15 cellular contexts compared by ENCODE assay signal in the genomic region with DNA sequence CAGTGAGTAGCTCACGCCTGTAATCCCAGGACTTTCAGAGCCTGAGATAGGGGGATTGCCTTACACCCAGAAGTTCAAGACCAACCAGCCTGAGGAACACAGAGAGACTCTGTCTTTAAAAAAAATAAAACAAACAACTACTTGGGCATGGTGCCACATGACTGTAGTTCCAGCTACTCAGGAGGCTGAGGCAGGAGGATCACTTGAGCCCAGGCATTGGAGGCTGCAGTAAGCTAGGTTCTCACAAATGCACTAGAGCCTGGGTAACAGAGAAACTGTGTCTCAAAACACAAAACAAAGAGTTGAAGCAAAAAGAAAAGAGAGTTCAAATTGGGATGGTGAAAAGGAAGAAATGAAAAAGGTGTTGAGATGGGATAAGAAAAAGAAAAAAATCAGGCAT.
DNase-seq lines count a peak whose midpoint lies in the region; ATAC-seq and TF ChIP-seq lines count a peak whose summit lies in the region.
"Had no signal": no experiment of that assay in that cellular context is flagged by ENCODE, and none has a peak within 500 bp of the region (broad histone marks: within the 10 kb centered on the region; RNA-seq: fewer than 3 reads in every experiment).

No MANE protein-coding gene starts in this region.

- peak overlapping the region; percentile 30 for H3K27ac Mint-ChIP-seq in activated naive CD4-positive, alpha-beta T cell treated with anti-CD3 and anti-CD28 coated beads, Interleukin-2, amount 50 U/mL, for 24 hours
- peak overlapping the region; percentile 50 for H3K27ac Mint-ChIP-seq in stimulated activated naive CD8-positive, alpha-beta T cell treated with anti-CD3 and anti-CD28 coated beads, Interleukin-15, Interleukin-2, amounts not matched to agents 100 ng/mL and 50 ng/mL, for 24 hours
- H3K27ac Mint-ChIP-seq in nephron progenitor cell, result peak overlapping the region; percentile 1
- no peak overlapping the region for H3K27ac Mint-ChIP-seq in stimulated activated effector memory CD8-positive, alpha-beta T cell treated with anti-CD3 and anti-CD28 coated beads, Interleukin-12 subunit alpha, Interleukin-12 subunit beta, amount 100 ng/mL, for 72 hours
- H3K27ac Mint-ChIP-seq: B cell; CD4-positive, alpha-beta T cell; GM23338 had no signal

- TF ChIP-seq CTCF in nephron progenitor cell (IDR thresholded peaks at IDR 0.05), result no peak

- H3K27me3 Mint-ChIP-seq in activated naive CD4-positive, alpha-beta T cell treated with anti-CD3 and anti-CD28 coated beads, Interleukin-2, amount 50 U/mL, for 24 hours, result no peaks in the 10 kb centered on the region
- H3K27me3 Mint-ChIP-seq in stimulated activated naive CD8-positive, alpha-beta T cell treated with anti-CD3 and anti-CD28 coated beads, Interleukin-15, Interleukin-2, amounts not matched to agents 100 ng/mL and 50 ng/mL, for 24 hours, result no peaks in the 10 kb centered on the region
- H3K27me3 Mint-ChIP-seq in nephron progenitor cell (ENCODE audit: low read depth, poor library complexity), result no peaks in the 10 kb centered on the region
- H3K27me3 Mint-ChIP-seq: B cell; CD4-positive, alpha-beta T cell had no signal

- peaks cover 62% of the 10 kb centered on the region for H3K4me1 Mint-ChIP-seq in activated naive CD4-positive, alpha-beta T cell treated with anti-CD3 and anti-CD28 coated beads, Interleukin-2, amount 50 U/mL, for 24 hours
- peaks cover 39% of the 10 kb centered on the region for H3K4me1 Mint-ChIP-seq in stimulated activated naive CD8-positive, alpha-beta T cell treated with anti-CD3 and anti-CD28 coated beads, Interleukin-15, Interleukin-2, amounts not matched to agents 100 ng/mL and 50 ng/mL, for 24 hours (ENCODE audit: low read depth)
- no peaks in the 10 kb centered on the region for H3K4me1 Mint-ChIP-seq in nephron progenitor cell
- peaks cover 31% of the 10 kb centered on the region for H3K4me1 Mint-ChIP-seq in stimulated activated effector memory CD8-positive, alpha-beta T cell treated with anti-CD3 and anti-CD28 coated beads, Interleukin-12 subunit alpha, Interleukin-12 subunit beta, amount 100 ng/mL, for 72 hours

- H3K9me3 Mint-ChIP-seq in activated naive CD4-positive, alpha-beta T cell treated with anti-CD3 and anti-CD28 coated beads, Interleukin-2, amount 50 U/mL, for 24 hours, result no peaks in the 10 kb centered on the region
- no peaks in the 10 kb centered on the region for H3K9me3 Mint-ChIP-seq in stimulated activated naive CD8-positive, alpha-beta T cell treated with anti-CD3 and anti-CD28 coated beads, Interleukin-15, Interleukin-2, amounts not matched to agents 100 ng/mL and 50 ng/mL, for 24 hours
- H3K9me3 Mint-ChIP-seq in nephron progenitor cell, result no peaks in the 10 kb centered on the region
- H3K9me3 Mint-ChIP-seq in stimulated activated effector memory CD8-positive, alpha-beta T cell treated with anti-CD3 and anti-CD28 coated beads, Interleukin-12 subunit alpha, Interleukin-12 subunit beta, amount 100 ng/mL, for 72 hours, result no peaks in the 10 kb centered on the region
- H3K9me3 Mint-ChIP-seq: CD4-positive, alpha-beta T cell; GM23338 had no signal

- peaks cover 25% of the 10 kb centered on the region for H3K36me3 Mint-ChIP-seq in activated naive CD4-positive, alpha-beta T cell treated with anti-CD3 and anti-CD28 coated beads, Interleukin-2, amount 50 U/mL, for 24 hours
- H3K36me3 Mint-ChIP-seq in stimulated activated naive CD8-positive, alpha-beta T cell treated with anti-CD3 and anti-CD28 coated beads, Interleukin-15, Interleukin-2, amounts not matched to agents 100 ng/mL and 50 ng/mL, for 24 hours (ENCODE audit: low read depth), result peaks cover 67% of the 10 kb centered on the region
- peaks cover 12% of the 10 kb centered on the region for H3K36me3 Mint-ChIP-seq in nephron progenitor cell (ENCODE audit: low read depth)
- peaks cover 77% of the 10 kb centered on the region for H3K36me3 Mint-ChIP-seq in stimulated activated effector memory CD8-positive, alpha-beta T cell treated with anti-CD3 and anti-CD28 coated beads, Interleukin-12 subunit alpha, Interleukin-12 subunit beta, amount 100 ng/mL, for 72 hours

- no peak for DNase-seq in activated naive CD4-positive, alpha-beta T cell treated with anti-CD3 and anti-CD28 coated beads, Interleukin-2, amount 50 U/mL, for 16 hours
- no peak for DNase-seq in stimulated activated naive CD8-positive, alpha-beta T cell treated with anti-CD3 and anti-CD28 coated beads, Interleukin-15, Interleukin-2, amounts not matched to agents 100 U/mL and 50 U/mL, for 24 hours
- DNase-seq in nephron progenitor cell (no peak), ACHN (no peak), amniotic stem cell (lab: John Stamatoyannopoulos, UW) (no peak)
- no peak for DNase-seq in stimulated activated effector memory CD8-positive, alpha-beta T cell treated with anti-CD3 and anti-CD28 coated beads, Interleukin-12 subunit alpha, Interleukin-12 subunit beta, amount 100 ng/mL, for 72 hours (ENCODE audit: low spot score in 2 of 2)
- DNase-seq: C1 segment of cervical spinal cord; CD4-positive, alpha-beta T cell; DMS79 treated with DMSO at 0.1 percent for 48 hours; EL; H7 had no signal

- in situ Hi-C loops in ACHN (cut with HindIII; ENCODE audit: low pct_ligation_motif_present, low pct_unique_long_range_greater_than_20kb, low sequenced_read_pairs), result no loop called here

- no peak for ATAC-seq in stimulated activated naive CD8-positive, alpha-beta T cell treated with anti-CD3 and anti-CD28 coated beads, Interleukin-15, Interleukin-2, amounts not matched to agents 100 U/mL and 50 U/mL, for 24 hours
- ATAC-seq in stimulated activated effector memory CD8-positive, alpha-beta T cell treated with anti-CD3 and anti-CD28 coated beads, Interleukin-12 subunit alpha, Interleukin-12 subunit beta, amount 100 ng/mL, for 72 hours, result no peak
- ATAC-seq: GM23338 had no signal

- peak overlapping the region; percentile 0 for H3K4me3 Mint-ChIP-seq in activated naive CD4-positive, alpha-beta T cell treated with anti-CD3 and anti-CD28 coated beads, Interleukin-2, amount 50 U/mL, for 24 hours
- H3K4me3 Mint-ChIP-seq in stimulated activated naive CD8-positive, alpha-beta T cell treated with anti-CD3 and anti-CD28 coated beads, Interleukin-15, Interleukin-2, amounts not matched to agents 100 ng/mL and 50 ng/mL, for 24 hours, result no peak overlapping the region
- H3K4me3 Mint-ChIP-seq in nephron progenitor cell, result no peak overlapping the region
- H3K4me3 Mint-ChIP-seq in stimulated activated effector memory CD8-positive, alpha-beta T cell treated with anti-CD3 and anti-CD28 coated beads, Interleukin-12 subunit alpha, Interleukin-12 subunit beta, amount 100 ng/mL, for 72 hours, result no peak overlapping the region
- H3K4me3 Mint-ChIP-seq: B cell; CD4-positive, alpha-beta T cell; GM23338 had no signal
